In the genomic region with DNA sequence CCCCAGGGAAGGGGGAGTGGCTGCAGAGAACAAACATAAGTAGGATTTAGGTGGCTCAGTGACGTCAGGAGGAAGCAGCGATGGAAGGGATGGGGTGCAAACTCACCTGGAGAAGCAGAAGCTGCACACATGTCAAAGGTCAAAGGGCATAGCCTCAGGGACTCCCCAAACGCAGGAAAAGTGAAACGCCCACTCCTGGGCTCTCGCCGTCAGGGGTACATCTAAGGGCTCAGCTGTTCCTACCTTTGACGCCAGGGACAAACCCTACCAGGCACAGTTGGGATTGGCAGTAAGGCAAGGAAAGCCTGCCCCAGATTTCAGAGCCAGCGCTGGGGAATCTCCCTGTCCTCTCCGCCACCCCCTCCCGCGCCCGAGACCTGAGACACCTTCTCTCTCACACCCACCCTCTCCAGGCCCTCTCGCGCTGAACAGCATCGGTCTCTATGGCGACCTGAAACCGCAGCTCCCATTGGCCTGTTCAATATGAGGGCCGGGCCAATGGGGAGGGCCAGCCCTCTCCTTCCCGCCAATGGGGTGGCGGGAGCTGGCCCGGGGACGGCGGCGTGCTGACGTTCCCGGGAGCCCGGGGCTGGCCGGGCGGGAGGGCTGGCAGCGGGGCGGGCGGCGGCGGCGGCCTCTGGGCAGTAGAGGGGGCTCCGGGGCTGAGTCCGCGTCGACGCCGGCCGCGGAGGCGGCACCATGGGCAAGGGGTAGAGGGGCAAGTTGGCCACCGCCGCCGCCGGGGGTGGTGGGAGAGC, we compare ENCODE assay signal across 1 cellular context.
TF ChIP-seq lines count a peak whose summit lies in the region.

A gene (minus strand): TSS at position 445 of the 758 bp plus-strand sequence. CDS start 314 bp downstream, at position 131.
A gene with protein sequence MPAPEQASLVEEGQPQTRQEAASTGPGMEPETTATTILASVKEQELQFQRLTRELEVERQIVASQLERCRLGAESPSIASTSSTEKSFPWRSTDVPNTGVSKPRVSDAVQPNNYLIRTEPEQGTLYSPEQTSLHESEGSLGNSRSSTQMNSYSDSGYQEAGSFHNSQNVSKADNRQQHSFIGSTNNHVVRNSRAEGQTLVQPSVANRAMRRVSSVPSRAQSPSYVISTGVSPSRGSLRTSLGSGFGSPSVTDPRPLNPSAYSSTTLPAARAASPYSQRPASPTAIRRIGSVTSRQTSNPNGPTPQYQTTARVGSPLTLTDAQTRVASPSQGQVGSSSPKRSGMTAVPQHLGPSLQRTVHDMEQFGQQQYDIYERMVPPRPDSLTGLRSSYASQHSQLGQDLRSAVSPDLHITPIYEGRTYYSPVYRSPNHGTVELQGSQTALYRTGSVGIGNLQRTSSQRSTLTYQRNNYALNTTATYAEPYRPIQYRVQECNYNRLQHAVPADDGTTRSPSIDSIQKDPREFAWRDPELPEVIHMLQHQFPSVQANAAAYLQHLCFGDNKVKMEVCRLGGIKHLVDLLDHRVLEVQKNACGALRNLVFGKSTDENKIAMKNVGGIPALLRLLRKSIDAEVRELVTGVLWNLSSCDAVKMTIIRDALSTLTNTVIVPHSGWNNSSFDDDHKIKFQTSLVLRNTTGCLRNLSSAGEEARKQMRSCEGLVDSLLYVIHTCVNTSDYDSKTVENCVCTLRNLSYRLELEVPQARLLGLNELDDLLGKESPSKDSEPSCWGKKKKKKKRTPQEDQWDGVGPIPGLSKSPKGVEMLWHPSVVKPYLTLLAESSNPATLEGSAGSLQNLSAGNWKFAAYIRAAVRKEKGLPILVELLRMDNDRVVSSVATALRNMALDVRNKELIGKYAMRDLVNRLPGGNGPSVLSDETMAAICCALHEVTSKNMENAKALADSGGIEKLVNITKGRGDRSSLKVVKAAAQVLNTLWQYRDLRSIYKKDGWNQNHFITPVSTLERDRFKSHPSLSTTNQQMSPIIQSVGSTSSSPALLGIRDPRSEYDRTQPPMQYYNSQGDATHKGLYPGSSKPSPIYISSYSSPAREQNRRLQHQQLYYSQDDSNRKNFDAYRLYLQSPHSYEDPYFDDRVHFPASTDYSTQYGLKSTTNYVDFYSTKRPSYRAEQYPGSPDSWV (plus strand): TSS at position 644 of the 758 bp plus-strand sequence. CDS start 76,233 bp downstream, outside the sequence.

TF ChIP-seq in HCT116, 20 proteins besides CTCF, POLR2A, EP300 and RAD21 (continued from another document):
- TF ChIP-seq, protein P1, sequence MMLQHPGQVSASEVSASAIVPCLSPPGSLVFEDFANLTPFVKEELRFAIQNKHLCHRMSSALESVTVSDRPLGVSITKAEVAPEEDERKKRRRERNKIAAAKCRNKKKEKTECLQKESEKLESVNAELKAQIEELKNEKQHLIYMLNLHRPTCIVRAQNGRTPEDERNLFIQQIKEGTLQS (IDR thresholded peaks at IDR 0.05): no peak
- TF ChIP-seq TCF7L2 (IDR thresholded peaks at IDR 0.05; ENCODE audit: borderline replicate concordance, extremely low read depth, insufficient read depth, insufficient read length) (no peak), POLR2AphosphoS5 (IDR thresholded peaks at IDR 0.05; ENCODE audit: low read depth, low read length) (peak; percentile 64), JUND (IDR thresholded peaks at IDR 0.05) (no peak), ELF1 (IDR thresholded peaks at IDR 0.05; ENCODE audit: borderline replicate concordance, low read depth) (no peak), SP1 (IDR thresholded peaks at IDR 0.05; ENCODE audit: low read depth) (peak; percentile 84), CEBPB (IDR thresholded peaks at IDR 0.05; ENCODE audit: low read depth) (no peak), YY1 (IDR thresholded peaks at IDR 0.05; ENCODE audit: extremely low read depth, insufficient replicate concordance, low read depth, low read length) (no peak)
- TF ChIP-seq, protein P2, sequence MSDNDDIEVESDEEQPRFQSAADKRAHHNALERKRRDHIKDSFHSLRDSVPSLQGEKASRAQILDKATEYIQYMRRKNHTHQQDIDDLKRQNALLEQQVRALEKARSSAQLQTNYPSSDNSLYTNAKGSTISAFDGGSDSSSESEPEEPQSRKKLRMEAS (IDR thresholded peaks at IDR 0.05): peak; percentile 30; the same call in 1 of the 2 replicates
